In the genomic region with DNA sequence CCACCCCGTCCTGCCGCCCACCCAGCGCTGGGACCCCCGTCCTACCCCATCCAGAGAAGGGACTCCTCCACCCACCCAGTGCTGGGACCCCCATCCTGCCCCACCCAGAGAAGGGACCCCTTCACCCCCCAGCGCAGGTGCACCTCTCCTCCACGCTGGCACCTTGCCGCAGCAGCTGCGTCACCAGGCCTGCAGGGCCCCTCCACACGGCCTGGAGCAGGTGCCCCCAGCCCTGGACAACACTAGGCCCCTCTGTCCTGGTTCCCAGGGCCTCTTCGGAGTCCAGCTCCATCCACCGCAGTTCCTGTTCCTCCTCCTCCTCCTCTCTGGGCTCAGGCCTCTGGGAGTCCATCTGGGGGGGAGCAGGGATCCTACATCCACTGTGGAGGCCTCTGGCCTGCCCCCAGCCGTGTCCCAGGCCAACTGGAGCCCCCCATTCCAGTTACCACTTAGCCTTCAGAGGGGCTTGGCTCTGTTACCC, we compare ENCODE assay signal across 11 cellular contexts. TPM values are rescaled to one million over a fixed set of nuclear protein-coding genes. Genes with fewer than 3 reads are reported as not detected.
DNase-seq lines count a peak whose midpoint lies in the region; ATAC-seq and TF ChIP-seq lines count a peak whose summit lies in the region.
"Had no signal": no experiment of that assay in that cellular context is flagged by ENCODE, and none has a peak within 500 bp of the region (broad histone marks: within the 10 kb centered on the region; RNA-seq: fewer than 3 reads in every experiment).

No MANE protein-coding gene starts in this region.

- no peak for TF ChIP-seq CTCF in transverse colon (IDR thresholded peaks at IDR 0.05)

- no peak overlapping the region for H2BK15ac ChIP-seq in mesenchymal stem cell (ENCODE audit: low read depth, poor library complexity, severe bottlenecking)

- H3K36me3 Mint-ChIP-seq in activated naive CD8-positive, alpha-beta T cell = no peaks in the 10 kb centered on the region
- H3K36me3 Mint-ChIP-seq in activated naive CD8-positive, alpha-beta T cell treated with anti-CD3 and anti-CD28 coated beads, Interleukin-2, amount 50 U/mL, for 24 hours (ENCODE audit: low read depth) = no peaks in the 10 kb centered on the region

- no peaks in the 10 kb centered on the region for H3K36me3 ChIP-seq in mesenchymal stem cell (ENCODE audit: control insufficient read depth in 1 of 2, insufficient read depth in 2 of 2, low read depth in 1 of 2, low read length in 2 of 2)
- no peaks in the 10 kb centered on the region for H3K36me3 ChIP-seq in transverse colon
- H3K36me3 ChIP-seq: gastrocnemius medialis had no signal

- peak overlapping the region in 1 of 2 experiments; percentile 21 for H3K18ac ChIP-seq in mesenchymal stem cell (ENCODE audit: low read depth in 1 of 2, low read length in 2 of 2)

- peaks cover 25% of the 10 kb centered on the region for H3K4me1 ChIP-seq in mesenchymal stem cell (ENCODE audit: control insufficient read depth, insufficient read depth, low read depth, low read length)
- peaks cover 0 to 15% (median 7%) of the 10 kb centered on the region in 4 donors for H3K4me1 ChIP-seq in transverse colon

- no peak overlapping the region for H3K14ac ChIP-seq in mesenchymal stem cell (ENCODE audit: low read length in 2 of 2)

- no peak for ATAC-seq in activated naive CD8-positive, alpha-beta T cell treated with anti-CD3 and anti-CD28 coated beads, Interleukin-2, amount 50 U/mL, for 24 hours
- ATAC-seq in HG03280 (IDR thresholded peaks at IDR 0.05; ENCODE audit: unreplicated experiment) = no peak

- no peak overlapping the region for H2BK5ac ChIP-seq in mesenchymal stem cell (ENCODE audit: low read depth, low read length, poor library complexity, severe bottlenecking)

- H3K4me2 ChIP-seq in mesenchymal stem cell (ENCODE audit: low read length, poor library complexity, severe bottlenecking) = no peak overlapping the region

- no peak for TF ChIP-seq EP300 in transverse colon (IDR thresholded peaks at IDR 0.05; ENCODE audit: low read depth)

- no peak overlapping the region for H2AK5ac ChIP-seq in mesenchymal stem cell (ENCODE audit: low read length, severe bottlenecking)

- peak overlapping the region in 1 of 2 experiments; percentile 67 for H2BK12ac ChIP-seq in mesenchymal stem cell (ENCODE audit: low read length in 2 of 2)

- WGBS in mesenchymal stem cell = 85% methylated on average over 11 of the region's 12 CpGs
- 72% methylated on average over 9 of the region's 12 CpGs; no CpG with 5 or more reads in 1 of the 2 donors for WGBS in transverse colon (ENCODE audit: low coverage in 1 of 2), 2 donors

- intact Hi-C loops in transverse colon (cut with DNase I; ENCODE audit: low total_unique reads) = no loop called here

- H3K27ac Mint-ChIP-seq in activated naive CD8-positive, alpha-beta T cell = no peak overlapping the region
- no peak overlapping the region for H3K27ac Mint-ChIP-seq in activated naive CD8-positive, alpha-beta T cell treated with anti-CD3 and anti-CD28 coated beads, Interleukin-2, amount 50 U/mL, for 24 hours
- H3K27ac Mint-ChIP-seq: activated CD8-positive, alpha-beta T cell treated with anti-CD3 and anti-CD28 coated beads for 36 hours had no signal

- H2BK120ac ChIP-seq in mesenchymal stem cell (ENCODE audit: low read depth, low read length) = peak overlapping the region; percentile 34

- H3K4me1 Mint-ChIP-seq in activated naive CD8-positive, alpha-beta T cell (ENCODE audit: low read depth) = peaks cover 2% of the 10 kb centered on the region
- peaks cover 12% of the 10 kb centered on the region for H3K4me1 Mint-ChIP-seq in activated naive CD8-positive, alpha-beta T cell treated with anti-CD3 and anti-CD28 coated beads, Interleukin-2, amount 50 U/mL, for 24 hours

- no peak overlapping the region for H2AFZ ChIP-seq in mesenchymal stem cell (ENCODE audit: low read depth, low read length)

- no peaks in the 10 kb centered on the region for H3K79me1 ChIP-seq in mesenchymal stem cell (replicated peaks; ENCODE audit: low read length, poor library complexity, severe bottlenecking)

- no peak overlapping the region for H3K23ac ChIP-seq in mesenchymal stem cell (ENCODE audit: low read length in 2 of 2)

- no peak for DNase-seq in activated naive CD8-positive, alpha-beta T cell treated with anti-CD3 and anti-CD28 coated beads, Interleukin-2, amount 50 U/mL, for 24 hours
- no peak for DNase-seq in mesenchymal stem cell
- DNase-seq in transverse colon = no peak
- DNase-seq in middle frontal gyrus (ENCODE audit: extremely low spot score, low spot score) = no peak
- DNase-seq in CD1c-positive myeloid dendritic cell (ENCODE audit: extremely low spot score) = no peak
- DNase-seq: activated CD8-positive, alpha-beta T cell treated with anti-CD3 and anti-CD28 coated beads for 36 hours; gastrocnemius medialis; stimulated activated CD4-positive, alpha-beta T cell treated with anti-CD3 and anti-CD28 coated beads, Interleukin-2, amount 100 ng/mL, for 24 hours had no signal

- H3K27me3 Mint-ChIP-seq in activated naive CD8-positive, alpha-beta T cell = no peaks in the 10 kb centered on the region
- peaks cover 9% of the 10 kb centered on the region for H3K27me3 Mint-ChIP-seq in activated naive CD8-positive, alpha-beta T cell treated with anti-CD3 and anti-CD28 coated beads, Interleukin-2, amount 50 U/mL, for 24 hours

- H4K8ac ChIP-seq in mesenchymal stem cell (ENCODE audit: low read length) = peak overlapping the region; percentile 75

- H3K4me3 Mint-ChIP-seq in activated naive CD8-positive, alpha-beta T cell = peak overlapping the region; percentile 3
- H3K4me3 Mint-ChIP-seq in activated naive CD8-positive, alpha-beta T cell treated with anti-CD3 and anti-CD28 coated beads, Interleukin-2, amount 50 U/mL, for 24 hours = no peak overlapping the region
- H3K4me3 Mint-ChIP-seq: activated CD8-positive, alpha-beta T cell treated with anti-CD3 and anti-CD28 coated beads for 36 hours had no signal

- H3K9me3 Mint-ChIP-seq in activated naive CD8-positive, alpha-beta T cell (ENCODE audit: low read depth) = no peaks in the 10 kb centered on the region
- no peaks in the 10 kb centered on the region for H3K9me3 Mint-ChIP-seq in activated naive CD8-positive, alpha-beta T cell treated with anti-CD3 and anti-CD28 coated beads, Interleukin-2, amount 50 U/mL, for 24 hours
- H3K9me3 Mint-ChIP-seq: activated CD8-positive, alpha-beta T cell treated with anti-CD3 and anti-CD28 coated beads for 36 hours had no signal

- H3K9ac ChIP-seq in mesenchymal stem cell (ENCODE audit: low read length) = no peak overlapping the region

- peak overlapping the region; percentile 61 for H4K91ac ChIP-seq in mesenchymal stem cell (ENCODE audit: low read length)

- peak overlapping the region; percentile 97 for H3K27ac ChIP-seq in cingulate gyrus (ENCODE audit: low read depth, low read length)
- H3K27ac ChIP-seq in mesenchymal stem cell (ENCODE audit: low read length, poor library complexity, severe bottlenecking) = no peak overlapping the region
- H3K27ac ChIP-seq in transverse colon = peak overlapping the region; percentile 4 to 44 (median 33)

- no peak for TF ChIP-seq POLR2A in transverse colon (IDR thresholded peaks at IDR 0.05)

- in situ Hi-C loops in transverse colon (cut with MboI; ENCODE audit: low pct_ligation_motif_present in 1 of 4, low pct_unique_long_range_greater_than_20kb in 1 of 4, low sequenced_read_pairs in 3 of 4) = no loop called here

- H3K4me3 ChIP-seq in mesenchymal stem cell (ENCODE audit: insufficient read depth in 1 of 2, low read depth in 1 of 2, low read length in 2 of 2) = no peak overlapping the region
- H3K4me3 ChIP-seq in transverse colon = peak overlapping the region in 3 of 4 donors; percentile 14 to 36 (median 35)

- no peak overlapping the region for H3K4ac ChIP-seq in mesenchymal stem cell (ENCODE audit: low read depth in 1 of 2, low read length in 2 of 2)

- H3K9me3 ChIP-seq in mesenchymal stem cell (ENCODE audit: control insufficient read depth, low read length) (no peaks in the 10 kb centered on the region), transverse colon (no peaks in the 10 kb centered on the region)
- H3K9me3 ChIP-seq: gastrocnemius medialis had no signal

- H3K27me3 ChIP-seq in mesenchymal stem cell (ENCODE audit: control insufficient read depth in 1 of 2, insufficient read depth in 1 of 2, low read length in 2 of 2) = peaks cover 0 to 4% of the 10 kb centered on the region in 2 experiments
- H3K27me3 ChIP-seq in transverse colon = peaks cover 18% of the 10 kb centered on the region
- H3K27me3 ChIP-seq: gastrocnemius medialis had no signal

RNA-seq across cellular contexts. Expression of a gene that starts 0.4 kb away (rescaled TPM):
- 0.14 TPM for polyA plus RNA-seq in mesenchymal stem cell (2013, experiment 1 of 2)
- 0.18 TPM for polyA plus RNA-seq in mesenchymal stem cell (2013, experiment 2 of 2)
- 1 to 10 TPM in 3 of 4 donors, under 1 TPM in 1; 0.80 to 4.5 (median 1.9) TPM for total RNA-seq in transverse colon
- total RNA-seq: activated CD8-positive, alpha-beta T cell treated with anti-CD3 and anti-CD28 coated beads for 36 hours had no signal

RNA-seq across cellular contexts. Expression of a gene that starts 13.6 kb away (rescaled TPM):
- 152 TPM for polyA plus RNA-seq in mesenchymal stem cell (2013, experiment 1 of 2)
- 152 TPM for polyA plus RNA-seq in mesenchymal stem cell (2013, experiment 2 of 2)
- 100 to 1,000 TPM in 1 of 4 donors, 10 to 100 TPM in 3; 40.0 to 183 (median 97.0) TPM for total RNA-seq in transverse colon

RNA-seq across cellular contexts. Expression of a gene that starts 14.8 kb away (rescaled TPM):
- polyA plus RNA-seq in mesenchymal stem cell (2013, experiment 1 of 2) = 7.3 TPM
- 7.5 TPM for polyA plus RNA-seq in mesenchymal stem cell (2013, experiment 2 of 2)
- 10 to 100 TPM; 29.4 to 82.0 (median 51.6) TPM for total RNA-seq in transverse colon

RNA-seq across cellular contexts. Expression of a gene that starts 21.6 kb away (rescaled TPM):
- 107 TPM for polyA plus RNA-seq in mesenchymal stem cell (2013, experiment 1 of 2)
- 105 TPM for polyA plus RNA-seq in mesenchymal stem cell (2013, experiment 2 of 2)
- total RNA-seq in transverse colon = 100 to 1,000 TPM; 169 to 657 (median 349) TPM

RNA-seq across cellular contexts. Expression of a gene that starts 28.8 kb away (rescaled TPM):
- polyA plus RNA-seq in mesenchymal stem cell (2013, experiment 1 of 2) = 0.03 TPM
- polyA plus RNA-seq in mesenchymal stem cell (2013, experiment 2 of 2) = 0.04 TPM
- total RNA-seq in transverse colon = 1 to 10 TPM in 1 of 4 donors, under 1 TPM in 2, not detected in 1; 0.75 to 1.3 (median 1.00) TPM

Comparison
In these comparisons a context has a peak if more than half of its experiments do, and no peak if none do; other contexts are left out.
1. H3K4me3 ChIP-seq: peak in transverse colon (3 of 4); none in mesenchymal stem cell (0 of 2).